In genomic region chrX:137031517-137032377, GRCh38 we compare ENCODE assay signal across 9 cellular contexts. TPM values are rescaled to one million over a fixed set of nuclear protein-coding genes. Genes with fewer than 3 reads are reported as not detected.
DNase-seq lines count a peak whose midpoint lies in the region; FAIRE-seq and TF ChIP-seq lines count a peak whose summit lies in the region.
"Had no signal": no experiment of that assay in that cellular context is flagged by ENCODE, and none has a peak within 500 bp of the region (broad histone marks: within the 10 kb centered on the region; RNA-seq: fewer than 3 reads in every experiment).

No MANE protein-coding gene starts in this region.

- no peak overlapping the region for H3K27ac Mint-ChIP-seq in activated CD4-positive, alpha-beta memory T cell treated with anti-CD3 and anti-CD28 coated beads, Interleukin-2, amount 10 ng/mL, durations not matched to agents 7 days and 5 days
- no peak overlapping the region for H3K27ac Mint-ChIP-seq in neural progenitor cell

- H3K27me3 ChIP-seq in H7 (ENCODE audit: control insufficient read depth, insufficient read depth, low read length), result peaks cover 84% of the 10 kb centered on the region
- peaks cover 0 to 68% (median 5%) of the 10 kb centered on the region in 4 donors for H3K27me3 ChIP-seq in esophagus squamous epithelium
- H3K27me3 ChIP-seq in neural progenitor cell, result peaks cover 100% of the 10 kb centered on the region

- H3K79me2 ChIP-seq in neural progenitor cell (ENCODE audit: low read depth), result no peaks in the 10 kb centered on the region

- no peak for FAIRE-seq in urothelium cell line (lab: Jason Lieb, UNC)

- H3K4me2 ChIP-seq in neural progenitor cell, result peak overlapping the region; percentile 74

- H3K9me3 Mint-ChIP-seq in activated CD4-positive, alpha-beta memory T cell treated with anti-CD3 and anti-CD28 coated beads, Interleukin-2, amount 10 ng/mL, durations not matched to agents 7 days and 5 days, result no peaks in the 10 kb centered on the region
- H3K9me3 Mint-ChIP-seq in neural progenitor cell, result peaks cover 11% of the 10 kb centered on the region

- no peaks in the 10 kb centered on the region for H3K36me3 Mint-ChIP-seq in activated CD4-positive, alpha-beta memory T cell treated with anti-CD3 and anti-CD28 coated beads, Interleukin-2, amount 10 ng/mL, durations not matched to agents 7 days and 5 days (ENCODE audit: low read depth)
- no peaks in the 10 kb centered on the region for H3K36me3 Mint-ChIP-seq in neural progenitor cell

- H3K27ac ChIP-seq in esophagus squamous epithelium, result no peak overlapping the region
- no peak overlapping the region for H3K27ac ChIP-seq in neural progenitor cell

- TF ChIP-seq POLR2A in esophagus squamous epithelium (IDR thresholded peaks at IDR 0.05), result no peak

- peak overlapping the region; percentile 54 for H3K4me3 Mint-ChIP-seq in activated CD4-positive, alpha-beta memory T cell treated with anti-CD3 and anti-CD28 coated beads, Interleukin-2, amount 10 ng/mL, durations not matched to agents 7 days and 5 days
- H3K4me3 Mint-ChIP-seq in neural progenitor cell, result no peak overlapping the region

- H3K9ac ChIP-seq in neural progenitor cell, result no peak overlapping the region

- no peaks in the 10 kb centered on the region for H3K9me3 ChIP-seq in esophagus squamous epithelium
- no peaks in the 10 kb centered on the region for H3K9me3 ChIP-seq in neural progenitor cell (ENCODE audit: low read depth)

- peak; percentile 70 for DNase-seq in GM13976 (ENCODE audit: low spot score)
- peak; percentile 80 for DNase-seq in H7
- peak; percentile 33 for DNase-seq in NCI-H1105 (lab: John Stamatoyannopoulos, UW)
- DNase-seq in activated CD4-positive, alpha-beta memory T cell treated with anti-CD3 and anti-CD28 coated beads, Interleukin-2, amount 10 ng/mL, durations not matched to agents 7 days and 5 days, result peak; percentile 46
- no peak for DNase-seq in esophagus squamous epithelium (lab: John Stamatoyannopoulos, UW)
- peak; percentile 68 for DNase-seq in neural progenitor cell (ENCODE audit: low spot score)
- DNase-seq in SHP77 (lab: John Stamatoyannopoulos, UW), result no peak
- DNase-seq in urothelium cell line (ENCODE audit: low spot score), result no peak

- TF ChIP-seq CTCF in GM13976 (IDR thresholded peaks at IDR 0.05; ENCODE audit: borderline replicate concordance, control extremely low read depth, extremely low read depth, insufficient read depth, missing control alignments) (no peak), esophagus squamous epithelium (IDR thresholded peaks at IDR 0.05) (no peak), neural progenitor cell (IDR thresholded peaks at IDR 0.05) (no peak)

- H3K4me1 ChIP-seq in esophagus squamous epithelium, result peaks cover 5 to 33% (median 7%) of the 10 kb centered on the region in 3 donors
- H3K4me1 ChIP-seq in neural progenitor cell, result no peaks in the 10 kb centered on the region

- no peak overlapping the region for H2AFZ ChIP-seq in neural progenitor cell (replicated peaks)

- intact Hi-C loops in esophagus squamous epithelium (cut with DNase I), result no loop called here

- peaks cover 4% of the 10 kb centered on the region for H4K20me1 ChIP-seq in neural progenitor cell (ENCODE audit: low read depth)

- CTCF ChIA-PET in activated CD4-positive, alpha-beta memory T cell treated with anti-CD3 and anti-CD28 coated beads, Interleukin-2, amount 10 ng/mL, durations not matched to agents 7 days and 5 days (lab: Charles Lee), result no interaction called here

- 1 to 45% methylated on average over 25 to 51 of the region's 52 CpGs for WGBS in esophagus squamous epithelium, 2 donors

- POLR2A ChIA-PET in activated CD4-positive, alpha-beta memory T cell treated with anti-CD3 and anti-CD28 coated beads, Interleukin-2, amount 10 ng/mL, durations not matched to agents 7 days and 5 days (lab: Charles Lee), result no interaction called here

- H3F3A ChIP-seq in neural progenitor cell (ENCODE audit: low read depth), result no peaks in the 10 kb centered on the region

- H3K4me1 Mint-ChIP-seq in activated CD4-positive, alpha-beta memory T cell treated with anti-CD3 and anti-CD28 coated beads, Interleukin-2, amount 10 ng/mL, durations not matched to agents 7 days and 5 days, result peaks cover 12% of the 10 kb centered on the region
- H3K4me1 Mint-ChIP-seq in neural progenitor cell, result peaks cover 6% of the 10 kb centered on the region

- H3K36me3 ChIP-seq in H7 (replicated peaks; ENCODE audit: control insufficient read depth, insufficient read depth, low read length) (no peaks in the 10 kb centered on the region), esophagus squamous epithelium (no peaks in the 10 kb centered on the region), neural progenitor cell (no peaks in the 10 kb centered on the region)

- H3K4me3 ChIP-seq in H7 (ENCODE audit: insufficient read depth, low read depth, low read length) (peak overlapping the region; percentile 48), esophagus squamous epithelium (peak overlapping the region; percentile 10 to 45 (median 28)), neural progenitor cell (peak overlapping the region; percentile 47)

- peaks cover 58% of the 10 kb centered on the region for H3K27me3 Mint-ChIP-seq in activated CD4-positive, alpha-beta memory T cell treated with anti-CD3 and anti-CD28 coated beads, Interleukin-2, amount 10 ng/mL, durations not matched to agents 7 days and 5 days
- H3K27me3 Mint-ChIP-seq in neural progenitor cell (ENCODE audit: insufficient read depth, low read depth), result peaks cover 36% of the 10 kb centered on the region

- in situ Hi-C loops in GM13976 (cut with MboI; ENCODE audit: low sequenced_read_pairs, unreplicated experiment), result no loop called here

RNA-seq across cellular contexts. Expression of gene GPR101, which starts 2.0 kb away (rescaled TPM):
- not detected in 2 replicates for total RNA-seq in H7 (2014; rRNA removed; shearing (Covaris generic))
- not detected for total RNA-seq in activated CD4-positive, alpha-beta memory T cell treated with anti-CD3 and anti-CD28 coated beads, Interleukin-2, amount 10 ng/mL, durations not matched to agents 7 days and 5 days
- total RNA-seq in esophagus squamous epithelium (not detected), neural progenitor cell (ENCODE audit: low replicate concordance) (not detected in 2 replicates)
- total RNA-seq: temporal lobe had no signal

Comparison
In these comparisons a context has a peak if more than half of its experiments do, and no peak if none do; other contexts are left out.
1. DNase-seq: peak in GM13976 (single experiment), H7 (single experiment), NCI-H1105 (single experiment), activated CD4-positive, alpha-beta memory T cell treated with anti-CD3 and anti-CD28 coated beads, Interleukin-2, amount 10 ng/mL, durations not matched to agents 7 days and 5 days (single experiment) and neural progenitor cell (single experiment); none in esophagus squamous epithelium (single experiment), SHP77 (0 of 2) and urothelium cell line (single experiment).
2. Peak in every context shown above with its lines, with median percentiles within 50 percentile points of each other: H3K4me3 ChIP-seq.